In the genomic region with DNA sequence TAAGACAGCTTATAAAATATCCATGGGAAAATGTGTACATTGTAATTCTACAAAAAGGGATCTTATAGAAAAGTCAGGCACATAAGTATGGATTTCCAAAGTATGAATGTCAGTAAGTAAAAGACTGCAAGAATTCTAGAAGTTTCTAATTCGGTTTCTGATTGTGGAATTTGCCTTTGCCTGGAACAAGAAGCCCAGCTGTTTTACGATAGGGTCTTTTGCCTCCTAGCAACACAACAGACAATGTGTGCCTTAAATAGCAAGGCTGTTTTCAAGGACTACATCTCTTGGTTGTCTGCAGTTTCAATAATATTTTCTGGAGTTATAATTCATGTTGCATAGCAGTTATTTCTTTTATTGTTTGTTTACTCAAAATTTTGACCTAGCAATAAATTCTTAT, we compare ENCODE assay signal across 2 cellular contexts.
TF ChIP-seq lines count a peak whose summit lies in the region.

No MANE protein-coding gene starts in this region.

TF ChIP-seq in IMR-90, 13 proteins besides CTCF, POLR2A, EP300 and RAD21:
- no peak for TF ChIP-seq RCOR1 (IDR thresholded peaks at IDR 0.05; ENCODE audit: insufficient replicate concordance, low read length)
- no peak for TF ChIP-seq FOS (IDR thresholded peaks at IDR 0.05; ENCODE audit: low read depth, low read length)
- TF ChIP-seq MAFK (IDR thresholded peaks at IDR 0.05; ENCODE audit: low read depth, low read length), result no peak

TF ChIP-seq in SK-N-SH, 30 proteins besides CTCF, POLR2A, EP300 and RAD21:
- TF ChIP-seq POLR2AphosphoS5 (IDR thresholded peaks at IDR 0.05; ENCODE audit: low read depth, low read length) (no peak), RCOR1 (IDR thresholded peaks at IDR 0.05; ENCODE audit: low read length) (no peak), GATA2 (CRISPR knock-in tag; IDR thresholded peaks at IDR 0.05) (no peak), FOXJ3 (CRISPR knock-in tag; IDR thresholded peaks at IDR 0.05) (no peak), GABPA (IDR thresholded peaks at IDR 0.05; ENCODE audit: low read depth) (no peak), NRF1 (IDR thresholded peaks at IDR 0.05; ENCODE audit: low read depth, low read length) (no peak), YY1 (IDR thresholded peaks at IDR 0.05; ENCODE audit: low read depth) (no peak), SMC3 (IDR thresholded peaks at IDR 0.05; ENCODE audit: low read depth, low read length) (no peak), MXI1 (IDR thresholded peaks at IDR 0.05; ENCODE audit: low read depth, low read length) (no peak), RXRA (IDR thresholded peaks at IDR 0.05; ENCODE audit: borderline replicate concordance, low read depth) (no peak), TCF12 (IDR thresholded peaks at IDR 0.05) (no peak), MEF2A (IDR thresholded peaks at IDR 0.05; ENCODE audit: borderline replicate concordance, low read depth) (no peak), JUND (IDR thresholded peaks at IDR 0.05) (no peak)
- TF ChIP-seq, protein P1, sequence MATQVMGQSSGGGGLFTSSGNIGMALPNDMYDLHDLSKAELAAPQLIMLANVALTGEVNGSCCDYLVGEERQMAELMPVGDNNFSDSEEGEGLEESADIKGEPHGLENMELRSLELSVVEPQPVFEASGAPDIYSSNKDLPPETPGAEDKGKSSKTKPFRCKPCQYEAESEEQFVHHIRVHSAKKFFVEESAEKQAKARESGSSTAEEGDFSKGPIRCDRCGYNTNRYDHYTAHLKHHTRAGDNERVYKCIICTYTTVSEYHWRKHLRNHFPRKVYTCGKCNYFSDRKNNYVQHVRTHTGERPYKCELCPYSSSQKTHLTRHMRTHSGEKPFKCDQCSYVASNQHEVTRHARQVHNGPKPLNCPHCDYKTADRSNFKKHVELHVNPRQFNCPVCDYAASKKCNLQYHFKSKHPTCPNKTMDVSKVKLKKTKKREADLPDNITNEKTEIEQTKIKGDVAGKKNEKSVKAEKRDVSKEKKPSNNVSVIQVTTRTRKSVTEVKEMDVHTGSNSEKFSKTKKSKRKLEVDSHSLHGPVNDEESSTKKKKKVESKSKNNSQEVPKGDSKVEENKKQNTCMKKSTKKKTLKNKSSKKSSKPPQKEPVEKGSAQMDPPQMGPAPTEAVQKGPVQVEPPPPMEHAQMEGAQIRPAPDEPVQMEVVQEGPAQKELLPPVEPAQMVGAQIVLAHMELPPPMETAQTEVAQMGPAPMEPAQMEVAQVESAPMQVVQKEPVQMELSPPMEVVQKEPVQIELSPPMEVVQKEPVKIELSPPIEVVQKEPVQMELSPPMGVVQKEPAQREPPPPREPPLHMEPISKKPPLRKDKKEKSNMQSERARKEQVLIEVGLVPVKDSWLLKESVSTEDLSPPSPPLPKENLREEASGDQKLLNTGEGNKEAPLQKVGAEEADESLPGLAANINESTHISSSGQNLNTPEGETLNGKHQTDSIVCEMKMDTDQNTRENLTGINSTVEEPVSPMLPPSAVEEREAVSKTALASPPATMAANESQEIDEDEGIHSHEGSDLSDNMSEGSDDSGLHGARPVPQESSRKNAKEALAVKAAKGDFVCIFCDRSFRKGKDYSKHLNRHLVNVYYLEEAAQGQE (IDR thresholded peaks at IDR 0.05; ENCODE audit: low read depth, low read length), result no peak
- TF ChIP-seq, protein P2, sequence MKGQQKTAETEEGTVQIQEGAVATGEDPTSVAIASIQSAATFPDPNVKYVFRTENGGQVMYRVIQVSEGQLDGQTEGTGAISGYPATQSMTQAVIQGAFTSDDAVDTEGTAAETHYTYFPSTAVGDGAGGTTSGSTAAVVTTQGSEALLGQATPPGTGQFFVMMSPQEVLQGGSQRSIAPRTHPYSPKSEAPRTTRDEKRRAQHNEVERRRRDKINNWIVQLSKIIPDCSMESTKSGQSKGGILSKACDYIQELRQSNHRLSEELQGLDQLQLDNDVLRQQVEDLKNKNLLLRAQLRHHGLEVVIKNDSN (IDR thresholded peaks at IDR 0.05; ENCODE audit: borderline replicate concordance, low read depth), result no peak
- TF ChIP-seq, protein P3, sequence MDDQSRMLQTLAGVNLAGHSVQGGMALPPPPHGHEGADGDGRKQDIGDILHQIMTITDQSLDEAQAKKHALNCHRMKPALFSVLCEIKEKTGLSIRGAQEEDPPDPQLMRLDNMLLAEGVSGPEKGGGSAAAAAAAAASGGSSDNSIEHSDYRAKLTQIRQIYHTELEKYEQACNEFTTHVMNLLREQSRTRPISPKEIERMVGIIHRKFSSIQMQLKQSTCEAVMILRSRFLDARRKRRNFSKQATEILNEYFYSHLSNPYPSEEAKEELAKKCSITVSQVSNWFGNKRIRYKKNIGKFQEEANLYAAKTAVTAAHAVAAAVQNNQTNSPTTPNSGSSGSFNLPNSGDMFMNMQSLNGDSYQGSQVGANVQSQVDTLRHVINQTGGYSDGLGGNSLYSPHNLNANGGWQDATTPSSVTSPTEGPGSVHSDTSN (IDR thresholded peaks at IDR 0.05), result no peak
